ENCODE assay signal across 9 cellular contexts in the genomic region with DNA sequence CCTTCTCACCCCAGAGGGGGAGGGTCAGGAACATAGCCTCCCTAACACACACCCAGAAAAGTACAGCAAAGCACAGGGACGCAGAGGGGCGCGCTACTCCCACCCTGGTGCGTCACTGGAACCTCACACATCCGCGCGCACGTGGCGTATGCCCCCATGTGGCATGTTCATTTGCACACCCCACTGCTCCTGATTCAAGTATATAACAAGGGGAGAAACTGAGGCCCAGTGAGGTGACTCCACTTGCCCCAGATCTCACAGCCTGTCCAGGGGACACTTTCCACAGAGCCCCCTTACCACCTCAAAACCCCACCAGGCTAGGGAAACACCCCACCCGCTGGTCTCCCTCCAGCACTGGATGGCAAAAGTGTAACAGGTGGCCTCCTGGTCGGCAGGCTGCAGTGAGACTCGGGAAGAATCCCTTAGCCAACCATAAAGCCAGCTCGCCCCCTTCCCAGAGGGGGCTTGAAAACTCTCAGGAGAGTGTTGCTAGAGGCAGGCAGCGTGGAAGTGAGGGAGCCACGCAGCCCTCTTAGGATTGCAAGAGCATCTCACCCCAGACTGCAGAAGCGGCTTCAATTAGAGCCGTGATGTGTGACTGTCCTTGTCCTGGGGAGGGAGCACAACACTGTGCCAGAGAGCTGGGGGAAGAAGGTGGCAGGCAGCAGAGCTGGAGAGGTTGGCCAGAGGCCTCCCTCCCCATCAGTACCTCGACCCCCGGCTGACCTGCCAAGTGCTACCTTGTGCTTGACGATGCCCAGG. TPM values are rescaled to one million over a fixed set of nuclear protein-coding genes. Genes with fewer than 3 reads are reported as not detected.
DNase-seq lines count a peak whose midpoint lies in the region; ATAC-seq, FAIRE-seq and TF ChIP-seq lines count a peak whose summit lies in the region.
"Had no signal": no experiment of that assay in that cellular context is flagged by ENCODE, and none has a peak within 500 bp of the region (broad histone marks: within the 10 kb centered on the region; RNA-seq: fewer than 3 reads in every experiment).

A gene (minus strand): TSS at position 67 of the 762 bp plus-strand sequence. CDS start 12,591 bp downstream, outside the sequence.

- H3K4me3 Mint-ChIP-seq in activated T-cell treated with anti-CD3 and anti-CD28 coated beads, Interleukin-2, amount 50 U/mL, for 72 hours = peak within 1 kb of the TSS; percentile 72 to 74
- H3K4me3 Mint-ChIP-seq in astrocyte (ENCODE audit: unreplicated experiment) = peak within 1 kb of the TSS; percentile 60
- H3K4me3 Mint-ChIP-seq: stimulated activated naive CD8-positive, alpha-beta T cell treated with anti-CD3 and anti-CD28 coated beads, Interleukin-15, Interleukin-2, amounts not matched to agents 100 ng/mL and 50 ng/mL, for 24 hours had no signal

- H3K4me2 ChIP-seq in astrocyte (ENCODE audit: low read length) (peak within 1 kb of the TSS; percentile 87), MM.1S (ENCODE audit: low read depth, low read length) (no peak within 1 kb of the TSS)

- FAIRE-seq in astrocyte (lab: Jason Lieb, UNC) = no peak
- no peak for FAIRE-seq in D721Med (lab: Jason Lieb, UNC)

- no peak for DNase-seq in activated T-cell treated with anti-CD3 and anti-CD28 coated beads, Interleukin-2, amount 50 U/mL, for 72 hours
- DNase-seq in activated T-cell treated with anti-CD3 and anti-CD28 coated beads, Interleukin-2, amount 50 U/mL, for 48 hours = no peak
- DNase-seq in astrocyte (ENCODE audit: low read depth) (no peak), kidney epithelial cell (ENCODE audit: low read depth) (no peak), tibial artery (no peak), D721Med (ENCODE audit: insufficient read length, low spot score) (no peak), MM.1S (no peak), uterus (no peak)

- H3K4me1 ChIP-seq in astrocyte (ENCODE audit: insufficient read depth, low read length) = peaks cover 5% of the 10 kb centered on the region
- H3K4me1 ChIP-seq in tibial artery = peaks cover 0 to 38% (median 29%) of the 10 kb centered on the region in 4 donors
- peaks cover 4% of the 10 kb centered on the region; the same call in 1 of the 2 replicates for H3K4me1 ChIP-seq in MM.1S (ENCODE audit: low read length)
- peaks cover 0 to 18% of the 10 kb centered on the region in 2 donors for H3K4me1 ChIP-seq in uterus

- no peaks in the 10 kb centered on the region for H3K9me2 ChIP-seq in MM.1S (replicated peaks; ENCODE audit: insufficient read depth, low read length)

- H3K9ac ChIP-seq in astrocyte (ENCODE audit: low read length) = no peak within 1 kb of the TSS
- H3K9ac ChIP-seq in MM.1S (ENCODE audit: low read length) = no peak within 1 kb of the TSS

- TF ChIP-seq POLR2A in uterus (IDR thresholded peaks at IDR 0.05) = no peak

- H3K36me3 Mint-ChIP-seq in activated T-cell treated with anti-CD3 and anti-CD28 coated beads, Interleukin-2, amount 50 U/mL, for 72 hours (ENCODE audit: insufficient read depth in 2 of 2) = no peaks in the 10 kb centered on the region
- H3K36me3 Mint-ChIP-seq in astrocyte (ENCODE audit: low read depth, unreplicated experiment) = no peaks in the 10 kb centered on the region

- H4K20me1 ChIP-seq in astrocyte (ENCODE audit: insufficient read depth, low read length) (peaks cover 3% of the 10 kb centered on the region), MM.1S (ENCODE audit: insufficient read depth, low read length) (no peaks in the 10 kb centered on the region)

- H3K27ac ChIP-seq in astrocyte (ENCODE audit: low read depth, low read length) (no peak within 1 kb of the TSS), tibial artery (no peak within 1 kb of the TSS), MM.1S (ENCODE audit: low read length) (no peak within 1 kb of the TSS), uterus (no peak within 1 kb of the TSS)

- H3K36me3 ChIP-seq in astrocyte (ENCODE audit: insufficient read depth, low read length) (no peaks in the 10 kb centered on the region), kidney epithelial cell (ENCODE audit: control insufficient read depth, insufficient read depth, low read length) (no peaks in the 10 kb centered on the region), tibial artery (no peaks in the 10 kb centered on the region), MM.1S (replicated peaks; ENCODE audit: insufficient read depth, low read length) (no peaks in the 10 kb centered on the region), uterus (no peaks in the 10 kb centered on the region)

- peak within 1 kb of the TSS; percentile 66 for H2AFZ ChIP-seq in astrocyte (ENCODE audit: low read depth, low read length)
- no peak within 1 kb of the TSS for H2AFZ ChIP-seq in MM.1S (ENCODE audit: low read length)

- H3K27ac Mint-ChIP-seq in activated T-cell treated with anti-CD3 and anti-CD28 coated beads, Interleukin-2, amount 50 U/mL, for 72 hours = no peak within 1 kb of the TSS
- H3K27ac Mint-ChIP-seq in astrocyte (ENCODE audit: unreplicated experiment) = no peak within 1 kb of the TSS
- H3K27ac Mint-ChIP-seq: stimulated activated naive CD8-positive, alpha-beta T cell treated with anti-CD3 and anti-CD28 coated beads, Interleukin-15, Interleukin-2, amounts not matched to agents 100 ng/mL and 50 ng/mL, for 24 hours had no signal

- TF ChIP-seq CTCF in astrocyte (IDR thresholded peaks at IDR 0.05; ENCODE audit: insufficient read depth, low read depth, low read length) (no peak), kidney epithelial cell (IDR thresholded peaks at IDR 0.05; ENCODE audit: insufficient read depth, low read length, poor library complexity, severe bottlenecking) (peak; percentile 0), tibial artery (IDR thresholded peaks at IDR 0.05) (no peak), D721Med (IDR thresholded peaks at IDR 0.05; ENCODE audit: insufficient read depth, missing control alignments) (no peak), MM.1S (IDR thresholded peaks at IDR 0.05; ENCODE audit: low read length) (no peak), uterus (IDR thresholded peaks at IDR 0.05) (no peak)

- no peaks in the 10 kb centered on the region for H3F3A ChIP-seq in MM.1S (ENCODE audit: insufficient read depth, low read length)

- peak within 1 kb of the TSS; percentile 37 for H3K4me3 ChIP-seq in astrocyte (ENCODE audit: insufficient read depth, low read depth, low read length)
- peak within 1 kb of the TSS; percentile 15 for H3K4me3 ChIP-seq in kidney epithelial cell (ENCODE audit: low read depth, low read length)
- H3K4me3 ChIP-seq in tibial artery = peak within 1 kb of the TSS; percentile 36 to 53
- H3K4me3 ChIP-seq in MM.1S (ENCODE audit: low read length) = no peak within 1 kb of the TSS
- H3K4me3 ChIP-seq in uterus = peak within 1 kb of the TSS in 1 of 2 donors; percentile 32

- peaks cover 57% of the 10 kb centered on the region for H3K27me3 ChIP-seq in astrocyte (ENCODE audit: insufficient read depth, low read length)
- peaks cover 74% of the 10 kb centered on the region for H3K27me3 ChIP-seq in kidney epithelial cell (ENCODE audit: control insufficient read depth, insufficient read depth, low read length)
- peaks cover 0 to 92% of the 10 kb centered on the region in 2 donors for H3K27me3 ChIP-seq in tibial artery
- peaks cover 56% of the 10 kb centered on the region for H3K27me3 ChIP-seq in MM.1S (replicated peaks; ENCODE audit: insufficient read depth, low read length)
- peaks cover 16 to 23% of the 10 kb centered on the region in 2 donors for H3K27me3 ChIP-seq in uterus

- H3K4me1 Mint-ChIP-seq in activated T-cell treated with anti-CD3 and anti-CD28 coated beads, Interleukin-2, amount 50 U/mL, for 72 hours (ENCODE audit: low read depth) = peaks cover 21% of the 10 kb centered on the region
- no peaks in the 10 kb centered on the region for H3K4me1 Mint-ChIP-seq in astrocyte (ENCODE audit: low read depth, unreplicated experiment)

- intact Hi-C loops in tibial artery (cut with DNase I; ENCODE audit: low total_unique reads) = no loop called here
- intact Hi-C loops in uterus (cut with DNase I; ENCODE audit: low total_unique reads) = no loop called here

- H3K9me3 ChIP-seq in astrocyte (ENCODE audit: insufficient read depth, low read depth, low read length) (no peaks in the 10 kb centered on the region), tibial artery (no peaks in the 10 kb centered on the region), MM.1S (replicated peaks; ENCODE audit: insufficient read depth, low read length) (no peaks in the 10 kb centered on the region), uterus (no peaks in the 10 kb centered on the region)

- no peak for ATAC-seq in activated T-cell treated with anti-CD3 and anti-CD28 coated beads, Interleukin-2, amount 50 U/mL, for 72 hours (replicated peaks in 1 of 2)

- peaks cover 72% of the 10 kb centered on the region for H3K27me3 Mint-ChIP-seq in activated T-cell treated with anti-CD3 and anti-CD28 coated beads, Interleukin-2, amount 50 U/mL, for 72 hours (ENCODE audit: low read depth)
- H3K27me3 Mint-ChIP-seq in astrocyte (ENCODE audit: low read depth, unreplicated experiment) = peaks cover 69% of the 10 kb centered on the region

- H3K9me3 Mint-ChIP-seq in activated T-cell treated with anti-CD3 and anti-CD28 coated beads, Interleukin-2, amount 50 U/mL, for 72 hours = no peaks in the 10 kb centered on the region
- H3K9me3 Mint-ChIP-seq in astrocyte (ENCODE audit: unreplicated experiment) = no peaks in the 10 kb centered on the region
- H3K9me3 Mint-ChIP-seq: stimulated activated naive CD8-positive, alpha-beta T cell treated with anti-CD3 and anti-CD28 coated beads, Interleukin-15, Interleukin-2, amounts not matched to agents 100 ng/mL and 50 ng/mL, for 24 hours had no signal

- H3K79me2 ChIP-seq in astrocyte (ENCODE audit: insufficient read depth, low read length) (no peaks in the 10 kb centered on the region), MM.1S (ENCODE audit: low read length) (no peaks in the 10 kb centered on the region)

RNA-seq across cellular contexts. Expression of the gene that starts here (rescaled TPM):
- under 1 TPM in 1 of 2 donors, not detected in 1; 0.07 TPM for total RNA-seq in activated T-cell treated with anti-CD3 and anti-CD28 coated beads, Interleukin-2, amount 50 U/mL, for 72 hours
- total RNA-seq in astrocyte = 0.30 and 0.34 TPM in 2 replicates
- 0.41 TPM in 1 of 2 replicates, not detected in the other for total RNA-seq in kidney epithelial cell
- total RNA-seq in uterus = 1 to 10 TPM in 1 of 4 donors, under 1 TPM in 1, not detected in 2; 0.35 to 2.2 TPM
